ENCODE assay signal across 22 cellular contexts in genomic region chr1:25524568-25525359, GRCh38. TPM values are rescaled to one million over a fixed set of nuclear protein-coding genes. Genes with fewer than 3 reads are reported as not detected.
A peak's percentile ranks its signal among the peaks of the same experiment; 100 is the strongest.
DNase-seq lines count a peak whose midpoint lies in the region; ATAC-seq and TF ChIP-seq lines count a peak whose summit lies in the region.
"Had no signal": no experiment of that assay in that cellular context is flagged by ENCODE, and none has a peak within 500 bp of the region (broad histone marks: within the 10 kb centered on the region; RNA-seq: fewer than 3 reads in every experiment).

No MANE protein-coding gene starts in this region.

- H3K4me3 ChIP-seq in brain microvascular endothelial cell (ENCODE audit: low read depth, low read length) = no peak overlapping the region
- H3K4me3 ChIP-seq: BLaER1 treated with 17β-estradiol and CSF1 and Interleukin-3, amounts not matched to agents 10 nM and 100 nM; MG63 had no signal

- no peak overlapping the region for H3K14ac ChIP-seq in H9 (ENCODE audit: insufficient read depth, low read length)

- no peak overlapping the region for H3K18ac ChIP-seq in H9 (ENCODE audit: insufficient read length, low read depth, low read length)

- no peaks in the 10 kb centered on the region for H3K79me2 ChIP-seq in H9 (ENCODE audit: insufficient read depth, low read length)

- no peaks in the 10 kb centered on the region for H3K23me2 ChIP-seq in H9 (ENCODE audit: insufficient read length, low read depth, low read length, poor library complexity, severe bottlenecking)

- H2BK20ac ChIP-seq in H9 (ENCODE audit: low read depth, low read length, poor library complexity, severe bottlenecking) = no peak overlapping the region

- peaks cover under 1% of the 10 kb centered on the region; the same call in 1 of the 2 replicates for H3K4me1 ChIP-seq in H9 (ENCODE audit: insufficient read depth, low read length)
- H3K4me1 ChIP-seq: Caco-2 had no signal

- H4K8ac ChIP-seq in H9 (replicated peaks; ENCODE audit: insufficient read length, low read depth, low read length) = no peak overlapping the region

- no peak overlapping the region for H2BK12ac ChIP-seq in H9 (ENCODE audit: insufficient read length, low read depth, low read length)

- H3K56ac ChIP-seq in H9 (ENCODE audit: insufficient read length, low read depth, low read length) = no peak overlapping the region

- H3K27me3 ChIP-seq in H9 (ENCODE audit: insufficient read depth, low read length) (no peaks in the 10 kb centered on the region), brain microvascular endothelial cell (replicated peaks) (peaks cover 2% of the 10 kb centered on the region)
- H3K27me3 ChIP-seq: BLaER1 treated with 17β-estradiol and CSF1 and Interleukin-3, amounts not matched to agents 10 nM and 100 nM; MG63 had no signal

- H3K27ac ChIP-seq in H9 (ENCODE audit: insufficient read length, low read depth, low read length) = no peak overlapping the region
- peak overlapping the region; percentile 49 for H3K27ac ChIP-seq in angular gyrus (ENCODE audit: low read depth, low read length)
- no peak overlapping the region for H3K27ac ChIP-seq in brain microvascular endothelial cell
- H3K27ac ChIP-seq: BLaER1 treated with 17β-estradiol and CSF1 and Interleukin-3, amounts not matched to agents 10 nM and 100 nM had no signal

- H4K5ac ChIP-seq in H9 (ENCODE audit: insufficient read length, low read depth, low read length) = no peak overlapping the region

- WGBS in H9 (ENCODE audit: extremely low coverage, insufficient read length, low lambda C conversion rate) = no CpG with 5 or more reads among the region's 15 CpGs

- H2AK5ac ChIP-seq in H9 (ENCODE audit: insufficient read length, low read length) = no peak overlapping the region

- H3K23ac ChIP-seq in H9 (ENCODE audit: insufficient read length, low read depth, low read length) = no peak overlapping the region

- no peak for ATAC-seq in esophagus mucosa
- no peak for ATAC-seq in activated T-helper 17 cell treated with anti-CD3 and anti-CD28 coated beads, Interleukin-2, amount 50 U/mL, for 72 hours (replicated peaks)

- TF ChIP-seq CTCF in H9 (conservative IDR thresholded peaks at IDR 0.05) (no peak), brain microvascular endothelial cell (IDR thresholded peaks at IDR 0.05; ENCODE audit: low read depth, low read length, missing control alignments) (no peak)

- H2BK120ac ChIP-seq in H9 (ENCODE audit: low read depth, low read length, poor library complexity, severe bottlenecking) = no peak overlapping the region

- H2BK15ac ChIP-seq in H9 (ENCODE audit: low read depth, low read length) = peak overlapping the region; percentile 9; the same call in 1 of the 2 replicates

- no peak overlapping the region for H2BK5ac ChIP-seq in H9 (ENCODE audit: insufficient read length, low read length)

- no peak overlapping the region for H3K4ac ChIP-seq in H9 (ENCODE audit: low read depth, low read length)

- H3K36me3 Mint-ChIP-seq in H9 (ENCODE audit: insufficient read depth in 1 of 3, low read depth in 3 of 3) = no peaks in the 10 kb centered on the region; a peak in 1 of 7 replicates
- no peaks in the 10 kb centered on the region for H3K36me3 Mint-ChIP-seq in activated T-helper 1 cell treated with anti-CD3 and anti-CD28 coated beads, Interleukin-12 subunit alpha, Interleukin-12 subunit beta, Interleukin-2, Interleukin-4 antibody, amounts not matched to agents 30 ng/mL and 10 ng/mL and 1 ng/mL, durations not matched to agents 14 hours and 24 hours and 36 hours (ENCODE audit: low read depth)
- no peaks in the 10 kb centered on the region for H3K36me3 Mint-ChIP-seq in activated T-helper 17 cell treated with anti-CD3 and anti-CD28 coated beads, Interleukin-2, amount 50 U/mL, for 72 hours (ENCODE audit: low read depth)
- H3K36me3 Mint-ChIP-seq: CD4-positive, alpha-beta memory T cell had no signal

- no peak overlapping the region for H4K91ac ChIP-seq in H9 (ENCODE audit: insufficient read length, low read depth, low read length)

- no peaks in the 10 kb centered on the region for H3K36me3 ChIP-seq in brain microvascular endothelial cell (replicated peaks)
- H3K36me3 ChIP-seq: BLaER1 treated with 17β-estradiol and CSF1 and Interleukin-3, amounts not matched to agents 10 nM and 100 nM; MG63 had no signal

- peaks cover 4% of the 10 kb centered on the region in 2 experiments for H3K4me1 Mint-ChIP-seq in H9
- peaks cover 5% of the 10 kb centered on the region for H3K4me1 Mint-ChIP-seq in activated T-helper 1 cell treated with anti-CD3 and anti-CD28 coated beads, Interleukin-12 subunit alpha, Interleukin-12 subunit beta, Interleukin-2, Interleukin-4 antibody, amounts not matched to agents 30 ng/mL and 10 ng/mL and 1 ng/mL, durations not matched to agents 14 hours and 24 hours and 36 hours (ENCODE audit: low read depth)
- no peaks in the 10 kb centered on the region for H3K4me1 Mint-ChIP-seq in activated T-helper 17 cell treated with anti-CD3 and anti-CD28 coated beads, Interleukin-2, amount 50 U/mL, for 72 hours

- intact Hi-C loops in activated T-helper 1 cell treated with anti-CD3 and anti-CD28 coated beads, Interleukin-12 subunit alpha, Interleukin-12 subunit beta, Interleukin-2, Interleukin-4 antibody, amounts not matched to agents 30 ng/mL and 10 ng/mL and 1 ng/mL, durations not matched to agents 14 hours and 24 hours and 36 hours (cut with micrococcal nuclease) = loop anchor here (5.0 kb wide), 2 partner anchors 122 to 237 kb away; no protein-coding TSS in a partner anchor

- DNase-seq in Ammon's horn (ENCODE audit: low spot score) (peak; percentile 55), H9 (no peak), inferior parietal cortex (ENCODE audit: extremely low spot score) (peak; percentile 30), brain microvascular endothelial cell (no peak)
- no peak for DNase-seq in activated T-helper 1 cell treated with anti-CD3 and anti-CD28 coated beads, Interleukin-12 subunit alpha, Interleukin-12 subunit beta, Interleukin-2, Interleukin-4 antibody, amounts not matched to agents 30 ng/mL and 10 ng/mL and 1 ng/mL, durations not matched to agents 14 hours and 24 hours and 36 hours (ENCODE audit: low spot score)
- DNase-seq: Caco-2; CD4-positive, alpha-beta memory T cell; DMS 273 treated with DMSO at 0.1 percent for 48 hours; DMS79 treated with DMSO at 0.1 percent for 48 hours; HFFc6; MG63; NCI-H1048; NCI-H1417 treated with DMSO at 0.1 percent for 48 hours; NCI-H187; NCI-H2227 treated with DMSO at 0.1 percent for 48 hours; NCI-H510A treated with DMSO at 0.1 percent for 48 hours; NCI-H774; Right ventricle myocardium superior had no signal

- no peaks in the 10 kb centered on the region for H3K79me1 ChIP-seq in H9 (ENCODE audit: insufficient read depth, low read depth, low read length, poor library complexity, severe bottlenecking)

- H3K4me2 ChIP-seq in H9 (ENCODE audit: insufficient read depth, insufficient read length, low read length) = no peak overlapping the region

- H3K27ac Mint-ChIP-seq in H9 = no peak overlapping the region
- no peak overlapping the region for H3K27ac Mint-ChIP-seq in activated T-helper 1 cell treated with anti-CD3 and anti-CD28 coated beads, Interleukin-12 subunit alpha, Interleukin-12 subunit beta, Interleukin-2, Interleukin-4 antibody, amounts not matched to agents 30 ng/mL and 10 ng/mL and 1 ng/mL, durations not matched to agents 14 hours and 24 hours and 36 hours
- no peak overlapping the region for H3K27ac Mint-ChIP-seq in activated T-helper 17 cell treated with anti-CD3 and anti-CD28 coated beads, Interleukin-2, amount 50 U/mL, for 72 hours
- H3K27ac Mint-ChIP-seq: HFFc6 had no signal

- no peaks in the 10 kb centered on the region for H4K20me1 ChIP-seq in H9 (ENCODE audit: control insufficient read depth, insufficient read depth, insufficient read length)
- H4K20me1 ChIP-seq: BLaER1 treated with 17β-estradiol and CSF1 and Interleukin-3, amounts not matched to agents 10 nM and 100 nM had no signal

- no peak overlapping the region for H3K9ac ChIP-seq in H9 (ENCODE audit: extremely low read depth, insufficient read length, low read length)
- H3K9ac ChIP-seq: BLaER1 treated with 17β-estradiol and CSF1 and Interleukin-3, amounts not matched to agents 10 nM and 100 nM had no signal

- no peak overlapping the region for H3T11ph ChIP-seq in H9 (ENCODE audit: low read length)

- no peak overlapping the region; a peak in 1 of 5 replicates for H3K4me3 Mint-ChIP-seq in H9
- H3K4me3 Mint-ChIP-seq in activated T-helper 1 cell treated with anti-CD3 and anti-CD28 coated beads, Interleukin-12 subunit alpha, Interleukin-12 subunit beta, Interleukin-2, Interleukin-4 antibody, amounts not matched to agents 30 ng/mL and 10 ng/mL and 1 ng/mL, durations not matched to agents 14 hours and 24 hours and 36 hours = no peak overlapping the region
- no peak overlapping the region for H3K4me3 Mint-ChIP-seq in activated T-helper 17 cell treated with anti-CD3 and anti-CD28 coated beads, Interleukin-2, amount 50 U/mL, for 72 hours
- H3K4me3 Mint-ChIP-seq: CD4-positive, alpha-beta memory T cell; HFFc6 had no signal

- H3K27me3 Mint-ChIP-seq in H9 (ENCODE audit: low read depth) = peaks cover 5% of the 10 kb centered on the region
- H3K27me3 Mint-ChIP-seq in activated T-helper 1 cell treated with anti-CD3 and anti-CD28 coated beads, Interleukin-12 subunit alpha, Interleukin-12 subunit beta, Interleukin-2, Interleukin-4 antibody, amounts not matched to agents 30 ng/mL and 10 ng/mL and 1 ng/mL, durations not matched to agents 14 hours and 24 hours and 36 hours (ENCODE audit: insufficient read depth) = peaks cover 3% of the 10 kb centered on the region
- H3K27me3 Mint-ChIP-seq in activated T-helper 17 cell treated with anti-CD3 and anti-CD28 coated beads, Interleukin-2, amount 50 U/mL, for 72 hours = no peaks in the 10 kb centered on the region
- H3K27me3 Mint-ChIP-seq: CD4-positive, alpha-beta memory T cell had no signal

- H3K9me3 ChIP-seq in H9 (ENCODE audit: control insufficient read depth, low read depth, low read length) = no peaks in the 10 kb centered on the region
- H3K9me3 ChIP-seq: BLaER1 treated with 17β-estradiol and CSF1 and Interleukin-3, amounts not matched to agents 10 nM and 100 nM; Caco-2; MG63 had no signal

- in situ Hi-C loops in brain microvascular endothelial cell (cut with HindIII; ENCODE audit: low pct_ligation_motif_present, low sequenced_read_pairs) = no loop called here

- H3K9me3 Mint-ChIP-seq in H9 = peaks cover 2 to 9% of the 10 kb centered on the region in 2 experiments; a peak in 3 of 5 replicates
- peaks cover 6% of the 10 kb centered on the region for H3K9me3 Mint-ChIP-seq in activated T-helper 1 cell treated with anti-CD3 and anti-CD28 coated beads, Interleukin-12 subunit alpha, Interleukin-12 subunit beta, Interleukin-2, Interleukin-4 antibody, amounts not matched to agents 30 ng/mL and 10 ng/mL and 1 ng/mL, durations not matched to agents 14 hours and 24 hours and 36 hours
- no peaks in the 10 kb centered on the region for H3K9me3 Mint-ChIP-seq in activated T-helper 17 cell treated with anti-CD3 and anti-CD28 coated beads, Interleukin-2, amount 50 U/mL, for 72 hours

- H2AFZ ChIP-seq in H9 (ENCODE audit: low read length) = no peak overlapping the region

RNA-seq across cellular contexts. Expression of gene LDLRAP1, which starts 18.6 kb away (rescaled TPM):
- 15.7 and 18.9 TPM in 2 replicates for total RNA-seq in H9 (2021)
- total RNA-seq in esophagus mucosa = 18.8 TPM
- total RNA-seq in activated T-helper 1 cell treated with anti-CD3 and anti-CD28 coated beads, Interleukin-12 subunit alpha, Interleukin-12 subunit beta, Interleukin-2, Interleukin-4 antibody, amounts not matched to agents 30 ng/mL and 10 ng/mL and 1 ng/mL, durations not matched to agents 14 hours and 24 hours and 36 hours = 4.6 and 5.3 TPM in 2 replicates
- total RNA-seq in activated T-helper 17 cell treated with anti-CD3 and anti-CD28 coated beads, Interleukin-2, amount 50 U/mL, for 72 hours = 10 to 100 TPM in 1 of 2 donors, 1 to 10 TPM in 1; 6.7 to 10.3 TPM

Comparison
In these comparisons a context has a peak if more than half of its experiments do, and no peak if none do; other contexts are left out.
1. DNase-seq: peak in Ammon's horn (single experiment) and inferior parietal cortex (single experiment); none in H9 (single experiment), activated T-helper 1 cell treated with anti-CD3 and anti-CD28 coated beads, Interleukin-12 subunit alpha, Interleukin-12 subunit beta, Interleukin-2, Interleukin-4 antibody, amounts not matched to agents 30 ng/mL and 10 ng/mL and 1 ng/mL, durations not matched to agents 14 hours and 24 hours and 36 hours (single experiment) and brain microvascular endothelial cell (single experiment).